ENCODE assay signal across 8 cellular contexts in the genomic region with DNA sequence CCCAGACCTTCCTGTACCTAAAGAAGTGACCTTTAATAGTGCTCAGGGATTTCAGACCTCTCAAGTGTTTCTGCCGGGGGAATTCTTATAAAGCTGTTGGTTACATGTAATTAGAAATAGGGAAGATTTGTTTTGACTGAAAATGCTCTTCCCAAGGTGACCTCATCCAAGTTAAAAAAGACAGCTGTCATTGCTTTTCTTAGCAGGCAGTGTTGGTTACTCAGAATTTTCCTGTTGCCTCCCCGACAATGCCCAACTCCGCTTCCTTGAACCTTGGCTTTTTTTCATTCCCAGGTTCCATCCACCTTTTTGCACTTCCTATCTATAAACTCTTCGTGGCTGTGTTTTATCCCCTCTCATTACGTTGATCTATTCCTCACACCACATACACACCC. TPM values are rescaled to one million over a fixed set of nuclear protein-coding genes. Genes with fewer than 3 reads are reported as not detected.
A peak's percentile ranks its signal among the peaks of the same experiment; 100 is the strongest.
DNase-seq lines count a peak whose midpoint lies in the region; FAIRE-seq and TF ChIP-seq lines count a peak whose summit lies in the region.

No MANE protein-coding gene starts in this region.

- TF ChIP-seq CTCF in AG10803 (conservative IDR thresholded peaks at IDR 0.05; ENCODE audit: low read length): no peak

- H3K27me3 ChIP-seq in HUES64 (ENCODE audit: insufficient read depth, low read length): no peaks in the 10 kb centered on the region
- no peaks in the 10 kb centered on the region for H3K27me3 ChIP-seq in muscle layer of duodenum (ENCODE audit: low read depth, low read length)

- DNase-seq in AG10803 (ENCODE audit: low read depth): no peak
- no peak for DNase-seq in caudate nucleus (lab: John Stamatoyannopoulos, UW)
- no peak for DNase-seq in NOMO-1 treated with DMSO at 0.1 percent for 48 hours (lab: John Stamatoyannopoulos, UW; ENCODE audit: unreplicated experiment)
- DNase-seq in stimulated activated CD4-positive, alpha-beta T cell treated with anti-CD3 and anti-CD28 coated beads, Interleukin-4, amount 100 ng/mL, for 1 hour: no peak
- no peak for DNase-seq in NCI-H1048 (lab: John Stamatoyannopoulos, UW)
- DNase-seq in frontal cortex (ENCODE audit: low spot score in 2 of 2): no peak

- 40% methylated on average over 5 of the region's 5 CpGs for WGBS in HUES64

- H3K9me3 ChIP-seq in HUES64 (ENCODE audit: insufficient read depth, low read depth, low read length): no peaks in the 10 kb centered on the region
- no peaks in the 10 kb centered on the region for H3K9me3 ChIP-seq in muscle layer of duodenum (ENCODE audit: control insufficient read depth in 1 of 2, low read length in 2 of 2)

- H3K4me3 ChIP-seq in AG10803 (ENCODE audit: low read length) (peak overlapping the region; percentile 84), HUES64 (ENCODE audit: low read length) (peak overlapping the region; percentile 84), muscle layer of duodenum (ENCODE audit: low read depth in 1 of 2, low read length in 2 of 2) (peak overlapping the region; percentile 70 to 88)

- H3K36me3 ChIP-seq in HUES64 (ENCODE audit: insufficient read depth, low read length) (peaks cover 28% of the 10 kb centered on the region), muscle layer of duodenum (ENCODE audit: control insufficient read depth in 1 of 2, insufficient read depth in 2 of 2, low read length in 2 of 2) (peaks cover 0 to 3% of the 10 kb centered on the region in 2 donors)

- FAIRE-seq in frontal cortex (lab: Jason Lieb, UNC): no peak

- H3K4me1 ChIP-seq in HUES64 (ENCODE audit: insufficient read depth, low read length) (peaks cover 13% of the 10 kb centered on the region), muscle layer of duodenum (ENCODE audit: control insufficient read depth in 1 of 2, insufficient read depth in 2 of 2, low read length in 2 of 2) (peaks cover 3 to 6% of the 10 kb centered on the region in 2 donors)

- peak overlapping the region; percentile 98 for H3K9ac ChIP-seq in HUES64 (ENCODE audit: low read depth, low read length)

- peak overlapping the region; percentile 82 for H3K27ac ChIP-seq in HUES64 (ENCODE audit: low read depth, low read length)
- peak overlapping the region; percentile 58 for H3K27ac ChIP-seq in caudate nucleus (ENCODE audit: low read depth, low read length)
- peak overlapping the region; percentile 86 for H3K27ac ChIP-seq in muscle layer of duodenum (ENCODE audit: low read length)

RNA-seq across cellular contexts. Expression of a gene that starts 0.8 kb away (rescaled TPM):
- polyA plus RNA-seq in HUES64 (2013, experiment 1 of 2): 42.6 TPM
- polyA plus RNA-seq in HUES64 (2013, experiment 2 of 2): 50.4 TPM
- total RNA-seq in frontal cortex: 40.8 TPM
